In the genomic region with DNA sequence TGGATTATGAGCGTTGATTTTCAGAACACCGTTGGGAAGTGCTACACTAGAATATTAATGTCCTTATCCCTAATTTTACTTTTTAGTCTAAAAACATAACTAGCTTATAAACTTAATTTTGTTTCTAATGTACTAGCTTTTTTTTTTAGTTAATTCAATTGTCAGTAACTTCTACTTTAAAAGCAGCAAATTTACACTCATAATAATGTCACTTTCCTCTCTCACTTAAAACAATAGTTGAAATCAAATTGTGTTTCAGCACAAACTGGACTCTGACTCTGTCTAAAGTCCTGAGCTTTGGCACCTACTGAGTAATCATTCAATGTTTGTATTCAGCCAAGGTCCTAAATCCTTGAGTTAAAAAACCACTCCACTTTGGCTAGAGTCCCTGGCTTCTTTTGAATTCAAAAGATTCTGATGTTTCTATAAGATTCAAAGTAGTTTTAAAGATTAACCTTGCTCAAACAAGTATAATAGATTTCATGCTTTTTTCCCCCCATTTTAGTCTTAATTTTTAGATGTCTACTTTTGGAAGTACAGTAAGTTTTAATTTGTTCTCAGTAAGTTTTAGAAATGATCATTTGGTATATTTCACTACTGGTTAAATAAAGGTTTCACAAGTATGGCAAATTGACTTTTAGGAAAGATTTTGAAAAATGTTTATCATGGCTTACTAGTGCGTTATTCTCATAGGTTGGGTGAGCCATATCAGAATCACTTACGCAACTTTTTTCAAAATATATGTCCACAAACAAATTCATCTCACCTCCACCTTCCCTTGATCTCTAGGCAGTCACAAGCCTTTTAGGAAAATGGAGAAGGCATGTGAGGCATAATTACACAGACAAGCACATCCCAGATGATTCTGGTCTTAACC, we compare ENCODE assay signal across 12 cellular contexts.
"Had no signal": no experiment of that assay in that cellular context is flagged by ENCODE, and none has a peak within 500 bp of the region (broad histone marks: within the 10 kb centered on the region; RNA-seq: fewer than 3 reads in every experiment).

No MANE protein-coding gene starts in this region.

- H3K4me3 Mint-ChIP-seq: effector memory CD8-positive, alpha-beta T cell; memory B cell; natural killer cell; T-helper 2 cell treated with Interferon-gamma antibody and Interleukin-4, amounts not matched to agents 5 μg/mL and 100 μg/mL, for 36 hours had no signal

- H3K9me3 Mint-ChIP-seq: effector memory CD8-positive, alpha-beta T cell; memory B cell; natural killer cell; T-helper 2 cell treated with Interferon-gamma antibody and Interleukin-4, amounts not matched to agents 5 μg/mL and 100 μg/mL, for 36 hours had no signal

- H3K27me3 ChIP-seq: foreskin keratinocyte, suprapubic skin, upper lobe of right lung had no signal

- DNase-seq: activated naive CD4-positive, alpha-beta T cell; effector memory CD8-positive, alpha-beta T cell; foreskin keratinocyte; glutamatergic neuron; left cardiac atrium; natural killer cell; right cardiac atrium; stimulated activated naive CD8-positive, alpha-beta T cell treated with anti-CD3 and anti-CD28 coated beads, Interleukin-15, Interleukin-2, amounts not matched to agents 100 U/mL and 50 U/mL, for 24 hours; upper lobe of right lung had no signal

- H3K9me3 ChIP-seq: suprapubic skin, upper lobe of right lung had no signal

- H3K4me1 ChIP-seq: suprapubic skin, upper lobe of right lung had no signal

- H3K4me1 Mint-ChIP-seq: natural killer cell had no signal

- H3K4me3 ChIP-seq: suprapubic skin, upper lobe of right lung had no signal

- H3K27ac ChIP-seq: foreskin keratinocyte, suprapubic skin, upper lobe of right lung had no signal

- ATAC-seq: effector memory CD8-positive, alpha-beta T cell; natural killer cell; stimulated activated naive CD8-positive, alpha-beta T cell treated with anti-CD3 and anti-CD28 coated beads, Interleukin-15, Interleukin-2, amounts not matched to agents 100 U/mL and 50 U/mL, for 24 hours had no signal

- H3K27me3 Mint-ChIP-seq: effector memory CD8-positive, alpha-beta T cell; memory B cell had no signal

- H3K36me3 Mint-ChIP-seq: natural killer cell had no signal

- H3K27ac Mint-ChIP-seq: effector memory CD8-positive, alpha-beta T cell; memory B cell; natural killer cell; T-helper 2 cell treated with Interferon-gamma antibody and Interleukin-4, amounts not matched to agents 5 μg/mL and 100 μg/mL, for 36 hours had no signal
